ENCODE assay signal across 1 cellular context in genomic region chr18:76410660-76411417, GRCh38.
TF ChIP-seq lines count a peak whose summit lies in the region.

No MANE protein-coding gene starts in this region.

TF ChIP-seq in GM12878, 131 proteins besides CTCF, POLR2A, EP300 and RAD21 (continued from another document and continues in another):
- TF ChIP-seq EED (IDR thresholded peaks at IDR 0.05; ENCODE audit: low read depth) (no peak), SMAD5 (IDR thresholded peaks at IDR 0.05; ENCODE audit: low read depth) (no peak), YBX1 (IDR thresholded peaks at IDR 0.05) (no peak), BHLHE40 (IDR thresholded peaks at IDR 0.05; ENCODE audit: borderline replicate concordance in 1 of 2, low read depth in 2 of 2, low read length in 1 of 2) (peak; percentile 33 to 55; a peak in 2 of 4 replicates), CEBPB (IDR thresholded peaks at IDR 0.05; ENCODE audit: borderline replicate concordance in 1 of 2, low read depth in 2 of 2, low read length in 2 of 2) (no peak), ZNF207 (IDR thresholded peaks at IDR 0.05; ENCODE audit: borderline replicate concordance) (no peak), YY1 (IDR thresholded peaks at IDR 0.05; ENCODE audit: low read depth, low read length) (no peak), ZNF24 (IDR thresholded peaks at IDR 0.05) (no peak), ZNF592 (IDR thresholded peaks at IDR 0.05) (no peak), SREBF2 (IDR thresholded peaks at IDR 0.05; ENCODE audit: low read length) (no peak), ZNF274 (IDR thresholded peaks at IDR 0.05; ENCODE audit: insufficient read depth, insufficient read length) (no peak), IRF4 (IDR thresholded peaks at IDR 0.05; ENCODE audit: low read depth, low read length) (peak; percentile 89; the same call in 1 of the 2 replicates), NR2C1 (IDR thresholded peaks at IDR 0.05) (no peak), RCOR1 (conservative IDR thresholded peaks at IDR 0.05; ENCODE audit: low read depth, low read length) (no peak), PAX8 (IDR thresholded peaks at IDR 0.05) (no peak), E4F1 (IDR thresholded peaks at IDR 0.05; ENCODE audit: borderline replicate concordance, partially characterized antibody) (no peak), NBN (IDR thresholded peaks at IDR 0.05) (no peak), E2F4 (IDR thresholded peaks at IDR 0.05; ENCODE audit: low read depth, low read length) (no peak), HDAC2 (IDR thresholded peaks at IDR 0.05) (no peak), ZNF217 (IDR thresholded peaks at IDR 0.05) (peak; percentile 67; the same call in 1 of the 2 replicates), MXI1 (IDR thresholded peaks at IDR 0.05; ENCODE audit: low read depth, low read length) (no peak), TCF3 (IDR thresholded peaks at IDR 0.05; ENCODE audit: borderline replicate concordance, insufficient read depth, low read depth, low read length) (no peak), HDGF (IDR thresholded peaks at IDR 0.05) (no peak), MEF2A (IDR thresholded peaks at IDR 0.05; ENCODE audit: insufficient read depth, low read depth, low read length) (0 out of 2 replicates have a peak, but pooled peaks have one; percentile 16), ATF7 (IDR thresholded peaks at IDR 0.05; ENCODE audit: low read depth) (peak; percentile 48; the same call in 1 of the 2 replicates), KDM1A (IDR thresholded peaks at IDR 0.05; ENCODE audit: borderline replicate concordance) (no peak), RELA (IDR thresholded peaks at IDR 0.05; ENCODE audit: borderline replicate concordance, partially characterized antibody) (no peak), JUND (IDR thresholded peaks at IDR 0.05; ENCODE audit: low read depth, low read length) (peak; percentile 69), BMI1 (IDR thresholded peaks at IDR 0.05; ENCODE audit: borderline replicate concordance) (peak; percentile 66; the same call in 1 of the 2 replicates)
- TF ChIP-seq, protein P1, sequence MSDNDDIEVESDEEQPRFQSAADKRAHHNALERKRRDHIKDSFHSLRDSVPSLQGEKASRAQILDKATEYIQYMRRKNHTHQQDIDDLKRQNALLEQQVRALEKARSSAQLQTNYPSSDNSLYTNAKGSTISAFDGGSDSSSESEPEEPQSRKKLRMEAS (IDR thresholded peaks at IDR 0.05; ENCODE audit: low read depth, low read length): no peak
- TF ChIP-seq, protein P2, sequence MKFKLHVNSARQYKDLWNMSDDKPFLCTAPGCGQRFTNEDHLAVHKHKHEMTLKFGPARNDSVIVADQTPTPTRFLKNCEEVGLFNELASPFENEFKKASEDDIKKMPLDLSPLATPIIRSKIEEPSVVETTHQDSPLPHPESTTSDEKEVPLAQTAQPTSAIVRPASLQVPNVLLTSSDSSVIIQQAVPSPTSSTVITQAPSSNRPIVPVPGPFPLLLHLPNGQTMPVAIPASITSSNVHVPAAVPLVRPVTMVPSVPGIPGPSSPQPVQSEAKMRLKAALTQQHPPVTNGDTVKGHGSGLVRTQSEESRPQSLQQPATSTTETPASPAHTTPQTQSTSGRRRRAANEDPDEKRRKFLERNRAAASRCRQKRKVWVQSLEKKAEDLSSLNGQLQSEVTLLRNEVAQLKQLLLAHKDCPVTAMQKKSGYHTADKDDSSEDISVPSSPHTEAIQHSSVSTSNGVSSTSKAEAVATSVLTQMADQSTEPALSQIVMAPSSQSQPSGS (IDR thresholded peaks at IDR 0.05; ENCODE audit: low read length): peak; percentile 62; the same call in 1 of the 2 replicates
- TF ChIP-seq, protein P3, sequence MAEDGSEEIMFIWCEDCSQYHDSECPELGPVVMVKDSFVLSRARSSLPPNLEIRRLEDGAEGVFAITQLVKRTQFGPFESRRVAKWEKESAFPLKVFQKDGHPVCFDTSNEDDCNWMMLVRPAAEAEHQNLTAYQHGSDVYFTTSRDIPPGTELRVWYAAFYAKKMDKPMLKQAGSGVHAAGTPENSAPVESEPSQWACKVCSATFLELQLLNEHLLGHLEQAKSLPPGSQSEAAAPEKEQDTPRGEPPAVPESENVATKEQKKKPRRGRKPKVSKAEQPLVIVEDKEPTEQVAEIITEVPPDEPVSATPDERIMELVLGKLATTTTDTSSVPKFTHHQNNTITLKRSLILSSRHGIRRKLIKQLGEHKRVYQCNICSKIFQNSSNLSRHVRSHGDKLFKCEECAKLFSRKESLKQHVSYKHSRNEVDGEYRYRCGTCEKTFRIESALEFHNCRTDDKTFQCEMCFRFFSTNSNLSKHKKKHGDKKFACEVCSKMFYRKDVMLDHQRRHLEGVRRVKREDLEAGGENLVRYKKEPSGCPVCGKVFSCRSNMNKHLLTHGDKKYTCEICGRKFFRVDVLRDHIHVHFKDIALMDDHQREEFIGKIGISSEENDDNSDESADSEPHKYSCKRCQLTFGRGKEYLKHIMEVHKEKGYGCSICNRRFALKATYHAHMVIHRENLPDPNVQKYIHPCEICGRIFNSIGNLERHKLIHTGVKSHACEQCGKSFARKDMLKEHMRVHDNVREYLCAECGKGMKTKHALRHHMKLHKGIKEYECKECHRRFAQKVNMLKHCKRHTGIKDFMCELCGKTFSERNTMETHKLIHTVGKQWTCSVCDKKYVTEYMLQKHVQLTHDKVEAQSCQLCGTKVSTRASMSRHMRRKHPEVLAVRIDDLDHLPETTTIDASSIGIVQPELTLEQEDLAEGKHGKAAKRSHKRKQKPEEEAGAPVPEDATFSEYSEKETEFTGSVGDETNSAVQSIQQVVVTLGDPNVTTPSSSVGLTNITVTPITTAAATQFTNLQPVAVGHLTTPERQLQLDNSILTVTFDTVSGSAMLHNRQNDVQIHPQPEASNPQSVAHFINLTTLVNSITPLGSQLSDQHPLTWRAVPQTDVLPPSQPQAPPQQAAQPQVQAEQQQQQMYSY (CRISPR knock-in tag; IDR thresholded peaks at IDR 0.05): no peak
- TF ChIP-seq, protein P4, sequence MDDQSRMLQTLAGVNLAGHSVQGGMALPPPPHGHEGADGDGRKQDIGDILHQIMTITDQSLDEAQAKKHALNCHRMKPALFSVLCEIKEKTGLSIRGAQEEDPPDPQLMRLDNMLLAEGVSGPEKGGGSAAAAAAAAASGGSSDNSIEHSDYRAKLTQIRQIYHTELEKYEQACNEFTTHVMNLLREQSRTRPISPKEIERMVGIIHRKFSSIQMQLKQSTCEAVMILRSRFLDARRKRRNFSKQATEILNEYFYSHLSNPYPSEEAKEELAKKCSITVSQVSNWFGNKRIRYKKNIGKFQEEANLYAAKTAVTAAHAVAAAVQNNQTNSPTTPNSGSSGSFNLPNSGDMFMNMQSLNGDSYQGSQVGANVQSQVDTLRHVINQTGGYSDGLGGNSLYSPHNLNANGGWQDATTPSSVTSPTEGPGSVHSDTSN (IDR thresholded peaks at IDR 0.05; ENCODE audit: insufficient replicate concordance, low read depth, low read length): no peak
- TF ChIP-seq, protein P5, sequence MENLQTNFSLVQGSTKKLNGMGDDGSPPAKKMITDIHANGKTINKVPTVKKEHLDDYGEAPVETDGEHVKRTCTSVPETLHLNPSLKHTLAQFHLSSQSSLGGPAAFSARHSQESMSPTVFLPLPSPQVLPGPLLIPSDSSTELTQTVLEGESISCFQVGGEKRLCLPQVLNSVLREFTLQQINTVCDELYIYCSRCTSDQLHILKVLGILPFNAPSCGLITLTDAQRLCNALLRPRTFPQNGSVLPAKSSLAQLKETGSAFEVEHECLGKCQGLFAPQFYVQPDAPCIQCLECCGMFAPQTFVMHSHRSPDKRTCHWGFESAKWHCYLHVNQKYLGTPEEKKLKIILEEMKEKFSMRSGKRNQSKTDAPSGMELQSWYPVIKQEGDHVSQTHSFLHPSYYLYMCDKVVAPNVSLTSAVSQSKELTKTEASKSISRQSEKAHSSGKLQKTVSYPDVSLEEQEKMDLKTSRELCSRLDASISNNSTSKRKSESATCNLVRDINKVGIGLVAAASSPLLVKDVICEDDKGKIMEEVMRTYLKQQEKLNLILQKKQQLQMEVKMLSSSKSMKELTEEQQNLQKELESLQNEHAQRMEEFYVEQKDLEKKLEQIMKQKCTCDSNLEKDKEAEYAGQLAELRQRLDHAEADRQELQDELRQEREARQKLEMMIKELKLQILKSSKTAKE (IDR thresholded peaks at IDR 0.05; ENCODE audit: low read depth, poor library complexity, severe bottlenecking): peak; percentile 70
- TF ChIP-seq, protein P6, sequence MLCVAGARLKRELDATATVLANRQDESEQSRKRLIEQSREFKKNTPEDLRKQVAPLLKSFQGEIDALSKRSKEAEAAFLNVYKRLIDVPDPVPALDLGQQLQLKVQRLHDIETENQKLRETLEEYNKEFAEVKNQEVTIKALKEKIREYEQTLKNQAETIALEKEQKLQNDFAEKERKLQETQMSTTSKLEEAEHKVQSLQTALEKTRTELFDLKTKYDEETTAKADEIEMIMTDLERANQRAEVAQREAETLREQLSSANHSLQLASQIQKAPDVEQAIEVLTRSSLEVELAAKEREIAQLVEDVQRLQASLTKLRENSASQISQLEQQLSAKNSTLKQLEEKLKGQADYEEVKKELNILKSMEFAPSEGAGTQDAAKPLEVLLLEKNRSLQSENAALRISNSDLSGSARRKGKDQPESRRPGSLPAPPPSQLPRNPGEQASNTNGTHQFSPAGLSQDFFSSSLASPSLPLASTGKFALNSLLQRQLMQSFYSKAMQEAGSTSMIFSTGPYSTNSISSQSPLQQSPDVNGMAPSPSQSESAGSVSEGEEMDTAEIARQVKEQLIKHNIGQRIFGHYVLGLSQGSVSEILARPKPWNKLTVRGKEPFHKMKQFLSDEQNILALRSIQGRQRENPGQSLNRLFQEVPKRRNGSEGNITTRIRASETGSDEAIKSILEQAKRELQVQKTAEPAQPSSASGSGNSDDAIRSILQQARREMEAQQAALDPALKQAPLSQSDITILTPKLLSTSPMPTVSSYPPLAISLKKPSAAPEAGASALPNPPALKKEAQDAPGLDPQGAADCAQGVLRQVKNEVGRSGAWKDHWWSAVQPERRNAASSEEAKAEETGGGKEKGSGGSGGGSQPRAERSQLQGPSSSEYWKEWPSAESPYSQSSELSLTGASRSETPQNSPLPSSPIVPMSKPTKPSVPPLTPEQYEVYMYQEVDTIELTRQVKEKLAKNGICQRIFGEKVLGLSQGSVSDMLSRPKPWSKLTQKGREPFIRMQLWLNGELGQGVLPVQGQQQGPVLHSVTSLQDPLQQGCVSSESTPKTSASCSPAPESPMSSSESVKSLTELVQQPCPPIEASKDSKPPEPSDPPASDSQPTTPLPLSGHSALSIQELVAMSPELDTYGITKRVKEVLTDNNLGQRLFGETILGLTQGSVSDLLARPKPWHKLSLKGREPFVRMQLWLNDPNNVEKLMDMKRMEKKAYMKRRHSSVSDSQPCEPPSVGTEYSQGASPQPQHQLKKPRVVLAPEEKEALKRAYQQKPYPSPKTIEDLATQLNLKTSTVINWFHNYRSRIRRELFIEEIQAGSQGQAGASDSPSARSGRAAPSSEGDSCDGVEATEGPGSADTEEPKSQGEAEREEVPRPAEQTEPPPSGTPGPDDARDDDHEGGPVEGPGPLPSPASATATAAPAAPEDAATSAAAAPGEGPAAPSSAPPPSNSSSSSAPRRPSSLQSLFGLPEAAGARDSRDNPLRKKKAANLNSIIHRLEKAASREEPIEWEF (IDR thresholded peaks at IDR 0.05; ENCODE audit: insufficient replicate concordance, low read depth, low read length): peak; percentile 68
